In the genomic region with DNA sequence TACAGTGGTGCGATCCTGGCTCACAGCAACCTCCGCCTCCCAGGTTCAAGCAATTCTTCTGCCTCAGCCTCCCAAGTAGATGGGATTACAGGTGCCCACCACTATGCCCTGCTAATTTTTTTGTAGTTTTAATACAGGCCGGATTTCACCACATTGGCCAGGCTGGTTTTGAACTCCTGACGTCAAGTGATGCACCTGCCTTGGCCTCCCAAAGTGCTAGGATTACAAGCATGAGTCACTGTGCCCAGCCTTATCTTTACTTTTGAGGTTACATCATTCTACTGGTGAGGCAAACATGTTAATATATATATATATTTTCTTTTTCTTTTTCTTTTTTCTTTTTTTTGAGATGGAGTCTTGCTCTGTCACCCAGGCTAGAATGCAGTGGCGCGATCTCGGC, we compare ENCODE assay signal across 8 cellular contexts. TPM values are rescaled to one million over a fixed set of nuclear protein-coding genes. Genes with fewer than 3 reads are reported as not detected.
A peak's percentile ranks its signal among the peaks of the same experiment; 100 is the strongest.
DNase-seq lines count a peak whose midpoint lies in the region; ATAC-seq, FAIRE-seq and TF ChIP-seq lines count a peak whose summit lies in the region.
"Not testable (repeated sequence)": the region's sequence is repeated elsewhere in the genome, so short reads cannot be mapped to it uniquely, and the experiment has no call there.

No MANE protein-coding gene starts in this region.

- TF ChIP-seq CTCF in HEK293 (tag by site-specific recombination; IDR thresholded peaks at IDR 0.05); K562 (IDR thresholded peaks at IDR 0.05 in 2 of 3, conservative IDR thresholded peaks at IDR 0.05 in 1 of 3; ENCODE audit: insufficient read depth in 2 of 3, low read depth in 1 of 3, low read length in 3 of 3); HepG2 (CRISPR knock-in tag; IDR thresholded peaks at IDR 0.05): not testable (repeated sequence)

- not testable (repeated sequence) for H3K27me3 ChIP-seq in K562 (ENCODE audit: control insufficient read depth in 2 of 2, insufficient read depth in 2 of 2, low read length in 2 of 2); HepG2 (ENCODE audit: control insufficient read depth in 1 of 2, insufficient read depth in 2 of 2, low read length in 2 of 2)

- H3K4me2 ChIP-seq in K562 (ENCODE audit: insufficient read depth, low read length); HepG2 (ENCODE audit: low read depth, low read length): not testable (repeated sequence)

- not testable (repeated sequence) for TF ChIP-seq RAD21 in K562 (CRISPR knock-in tag; conservative IDR thresholded peaks at IDR 0.05 in 1 of 2, IDR thresholded peaks at IDR 0.05 in 1 of 2); HepG2 (CRISPR knock-in tag; IDR thresholded peaks at IDR 0.05)

- not testable (repeated sequence) for H3K9me1 ChIP-seq in K562 (ENCODE audit: control insufficient read depth, insufficient read depth, low read length)

- not testable (repeated sequence) for H3K4me1 ChIP-seq in HEK293 (ENCODE audit: control insufficient read depth, insufficient read depth, low read length); K562 (replicated peaks in 1 of 2; ENCODE audit: control insufficient read depth in 2 of 2, insufficient read depth in 2 of 2, low read length in 2 of 2); HepG2 (ENCODE audit: insufficient read depth, low read length)

- FAIRE-seq in K562 (lab: Jason Lieb, UNC); HepG2 (lab: Jason Lieb, UNC): not testable (repeated sequence)

- intact Hi-C loops in K562 (cut with micrococcal nuclease); HepG2 (cut with micrococcal nuclease; ENCODE audit: unreplicated experiment): not testable (repeated sequence)

- H3K79me2 ChIP-seq in K562 (ENCODE audit: control insufficient read depth, insufficient read depth, low read length); HepG2 (ENCODE audit: insufficient read depth, low read length): not testable (repeated sequence)

- H3K27ac ChIP-seq in HEK293 (ENCODE audit: extremely low read depth, low read depth, low read length); K562 (ENCODE audit: extremely low read depth, low read depth, low read length); HepG2 (ENCODE audit: extremely low read length, insufficient read depth, low read length): not testable (repeated sequence)

- not testable (repeated sequence) for BruUV-seq in K562 (replicated peaks; lab: Mats Ljungman, UMichigan); HepG2 (replicated peaks; lab: Mats Ljungman, UMichigan)

- DNase-seq in DMS53 (lab: John Stamatoyannopoulos, UW) = peak; percentile 28
- peak; percentile 37 for DNase-seq in MV-4-11 (lab: John Stamatoyannopoulos, UW)
- DNase-seq in OCI-M1 (lab: John Stamatoyannopoulos, UW) = peak; percentile 80
- peak; percentile 24 for DNase-seq in amniotic epithelial cell (ENCODE audit: low read depth)
- DNase-seq in K562 (ENCODE audit: extremely low read depth in 1 of 4, low spot score in 3 of 4); HepG2 (ENCODE audit: low spot score): not testable (repeated sequence)
- peak; percentile 13 to 60 for DNase-seq in erythroblast (lab: John Stamatoyannopoulos, UW)

- TF ChIP-seq POLR2A in K562 (conservative IDR thresholded peaks at IDR 0.05); erythroblast (IDR thresholded peaks at IDR 0.05; ENCODE audit: low read length); HepG2 (IDR thresholded peaks at IDR 0.05; ENCODE audit: insufficient read depth in 1 of 2, low read depth in 2 of 2, low read length in 2 of 2): not testable (repeated sequence)

- in situ Hi-C loops in K562 (cut with MboI); HepG2 (cut with HindIII; ENCODE audit: extremely low pct_ligation_motif_present, low pct_unique_long_range_greater_than_20kb): not testable (repeated sequence)

- H3K9ac ChIP-seq in K562 (ENCODE audit: insufficient read depth in 1 of 2, low read depth in 2 of 2, low read length in 2 of 2); HepG2 (ENCODE audit: insufficient read depth, low read depth, low read length): not testable (repeated sequence)

- CTCF ChIA-PET in HEK293 (lab: Yijun Ruan, JAX); K562 (lab: Yijun Ruan, JAX; ENCODE audit: low intra/inter-chr PET ratio); HepG2 (lab: Yijun Ruan, JAX; ENCODE audit: low intra/inter-chr PET ratio, low total read pairs): not testable (repeated sequence)

- 61% methylated on average over 7 of the region's 7 CpGs for whole genome bisulfite sequencing in K562 (ENCODE audit: insufficient coverage, low coverage, missing lambda C conversion rate)
- 76% methylated on average over 7 of the region's 7 CpGs for WGBS in HepG2 (ENCODE audit: low lambda C conversion rate)

- H4K20me1 ChIP-seq in K562 (replicated peaks; ENCODE audit: control insufficient read depth, insufficient read depth, low read length); HepG2 (ENCODE audit: insufficient read depth, low read length): not testable (repeated sequence)

- not testable (repeated sequence) for H3K36me3 ChIP-seq in HEK293 (ENCODE audit: control insufficient read depth in 2 of 2, insufficient read depth in 1 of 2, low read length in 2 of 2); K562 (ENCODE audit: control insufficient read depth, insufficient read depth, low read length); HepG2 (replicated peaks in 1 of 2; ENCODE audit: control insufficient read depth in 1 of 2, insufficient read depth in 2 of 2, low read length in 2 of 2)

- not testable (repeated sequence) for H3K9me3 ChIP-seq in HEK293 (ENCODE audit: control insufficient read depth, insufficient read depth, low read depth, low read length); K562 (replicated peaks; ENCODE audit: control insufficient read depth, insufficient read depth, low read depth, low read length); HepG2 (ENCODE audit: low read length)

- not testable (repeated sequence) for H3K4me3 ChIP-seq in HEK293 (ENCODE audit: low read depth, low read length); K562; HepG2 (replicated peaks in 1 of 3; ENCODE audit: insufficient read depth in 1 of 3, low read depth in 2 of 3, low read length in 3 of 3)

- H2AFZ ChIP-seq in K562 (ENCODE audit: low read depth, low read length); HepG2 (ENCODE audit: low read length): not testable (repeated sequence)

- POLR2A ChIA-PET in HEK293 (lab: Yijun Ruan, JAX); K562 (lab: Yijun Ruan, JAX); HepG2 (lab: Yijun Ruan, JAX): not testable (repeated sequence)

- TF ChIP-seq EP300 in K562 (IDR thresholded peaks at IDR 0.05; ENCODE audit: low read length); HepG2 (IDR thresholded peaks at IDR 0.05; ENCODE audit: low read depth in 2 of 2, low read length in 2 of 2); HepG2 (CRISPR knock-in tag; IDR thresholded peaks at IDR 0.05; ENCODE audit: borderline replicate concordance): not testable (repeated sequence)

- ATAC-seq in K562 = peak; percentile 57
- not testable (repeated sequence) for ATAC-seq in HepG2

RNA-seq across cellular contexts. Expression of a gene that starts 9.9 kb away (rescaled TPM):
- 17.2 and 50.1 TPM in 2 replicates for total RNA-seq in K562 (2011; cell fraction: chromatin; rRNA removed; ENCODE audit: low replicate concordance)
- total RNA-seq in K562 (2011; cell fraction: nucleolus; rRNA removed) = 15.7 and 17.4 TPM in 2 replicates
- total RNA-seq in K562 (2011; cell fraction: nucleoplasm; rRNA removed) = 22.2 and 30.5 TPM in 2 replicates
- total RNA-seq in K562 (2014; rRNA removed) = 30.0 and 35.8 TPM in 2 replicates
- 45.4 and 53.5 TPM in 2 replicates for total RNA-seq in K562 (2014; rRNA removed; fragmentation: Illumina TruSeq; extraction: Trizol)
- 39.6 and 45.7 TPM in 2 replicates for total RNA-seq in K562 (2015; rRNA removed; fragmentation: Illumina TruSeq; extraction: Trizol)
- 70.8 and 77.2 TPM in 2 replicates for total RNA-seq in K562 (2021)
- 74.7 and 95.3 TPM in 2 replicates for polyA plus RNA-seq in K562 (2011; rRNA removed)
- 35.5 and 36.2 TPM in 2 replicates for polyA plus RNA-seq in K562 (2011; cell fraction: cytosol; rRNA removed)
- 21.9 and 32.9 TPM in 2 replicates for polyA plus RNA-seq in K562 (2011; cell fraction: nucleus; rRNA removed)
- polyA plus RNA-seq in K562 (2012) = 55.5 and 74.0 TPM in 2 replicates
- polyA plus RNA-seq in K562 (2014; fragmentation: Illumina TruSeq; extraction: Trizol) = 60.2 and 67.9 TPM in 2 replicates
- polyA plus RNA-seq in K562 (2014; fragmentation: Nextera tagmentation; extraction: Ambion mirVana) = 10 to 100 TPM; 14.0 to 15.7 TPM
- polyA plus RNA-seq in K562 (2014; rRNA removed) = 33.6 and 41.4 TPM in 2 replicates
- polyA minus RNA-seq in K562 (2011; rRNA and poly(A)+ RNA removed) = 200 and 246 TPM in 2 replicates
- 47.0 and 60.7 TPM in 2 replicates for polyA minus RNA-seq in K562 (2011; cell fraction: cytosol; rRNA and poly(A)+ RNA removed)
- polyA minus RNA-seq in K562 (2011; cell fraction: nucleus; rRNA and poly(A)+ RNA removed) = 12.4 and 26.5 TPM in 2 replicates
- total RNA-seq in HepG2 (2016; rRNA removed; fragmentation: Illumina TruSeq; extraction: Trizol) = 74.3 and 83.3 TPM in 2 replicates
- total RNA-seq in HepG2 (2016; cell fraction: cytosol; rRNA removed; fragmentation: Illumina TruSeq; extraction: Trizol; ENCODE audit: low read depth) = 71.2 and 75.6 TPM in 2 replicates
- total RNA-seq in HepG2 (2016; cell fraction: insoluble cytoplasmic fraction; rRNA removed; fragmentation: Illumina TruSeq; extraction: Trizol) = 77.4 and 84.5 TPM in 2 replicates
- total RNA-seq in HepG2 (2016; cell fraction: membrane; rRNA removed; fragmentation: Illumina TruSeq; extraction: Trizol) = 47.3 and 51.3 TPM in 2 replicates
- total RNA-seq in HepG2 (2016; cell fraction: nucleus; rRNA removed; fragmentation: Illumina TruSeq; extraction: Trizol) = 40.6 and 45.8 TPM in 2 replicates
- 92.0 and 121 TPM in 2 replicates for polyA plus RNA-seq in HepG2 (2011; rRNA removed)
- polyA plus RNA-seq in HepG2 (2011; cell fraction: cytosol; rRNA removed) = 39.6 and 72.5 TPM in 2 replicates
- 38.0 and 39.7 TPM in 2 replicates for polyA plus RNA-seq in HepG2 (2011; cell fraction: nucleus; rRNA removed)
- polyA plus RNA-seq in HepG2 (2012) = 73.4 and 84.2 TPM in 2 replicates
- 10.3 and 12.2 TPM in 2 replicates for polyA plus RNA-seq in HepG2 (2016; cell fraction: cytosol; fragmentation: Illumina TruSeq; extraction: Trizol; ENCODE audit: low read depth)
- 113 and 114 TPM in 2 replicates for polyA plus RNA-seq in HepG2 (2016; cell fraction: insoluble cytoplasmic fraction; fragmentation: Illumina TruSeq; extraction: Trizol; ENCODE audit: low read depth)
- 31.5 and 35.2 TPM in 2 replicates for polyA plus RNA-seq in HepG2 (2016; cell fraction: membrane; fragmentation: Illumina TruSeq; extraction: Trizol; ENCODE audit: low read depth)
- 65.7 and 66.6 TPM in 2 replicates for polyA plus RNA-seq in HepG2 (2016; cell fraction: nucleus; fragmentation: Illumina TruSeq; extraction: Trizol; ENCODE audit: insufficient read depth, low read depth)
- 87.8 and 136 TPM in 2 replicates for polyA minus RNA-seq in HepG2 (2011; rRNA and poly(A)+ RNA removed; ENCODE audit: low replicate concordance)
- 128 and 159 TPM in 2 replicates for polyA minus RNA-seq in HepG2 (2011; cell fraction: cytosol; rRNA and poly(A)+ RNA removed)
- polyA minus RNA-seq in HepG2 (2011; cell fraction: nucleus; rRNA and poly(A)+ RNA removed) = 68.9 and 102 TPM in 2 replicates

RNA-seq across cellular contexts. Expression of a gene that starts 16.9 kb away (rescaled TPM):
- 47.1 and 66.4 TPM in 2 replicates for total RNA-seq in K562 (2011; cell fraction: chromatin; rRNA removed; ENCODE audit: low replicate concordance)
- 27.8 and 30.0 TPM in 2 replicates for total RNA-seq in K562 (2011; cell fraction: nucleolus; rRNA removed)
- 47.8 and 65.0 TPM in 2 replicates for total RNA-seq in K562 (2011; cell fraction: nucleoplasm; rRNA removed)
- total RNA-seq in K562 (2014; rRNA removed) (87.2 and 98.6 TPM in 2 replicates), K562 (2014; rRNA removed; fragmentation: Illumina TruSeq; extraction: Trizol) (102 and 104 TPM in 2 replicates), K562 (2015; rRNA removed; fragmentation: Illumina TruSeq; extraction: Trizol) (102 and 118 TPM in 2 replicates), K562 (2021) (66.0 and 81.9 TPM in 2 replicates), HepG2 (2016; rRNA removed; fragmentation: Illumina TruSeq; extraction: Trizol) (67.9 and 97.3 TPM in 2 replicates)
- polyA plus RNA-seq in K562 (2011; rRNA removed) (126 and 130 TPM in 2 replicates), K562 (2014; fragmentation: Illumina TruSeq; extraction: Trizol) (68.5 and 75.0 TPM in 2 replicates), K562 (2014; fragmentation: Nextera tagmentation; extraction: Ambion mirVana) (100 to 1,000 TPM; 216 to 237 TPM), K562 (2014; rRNA removed) (67.2 and 79.2 TPM in 2 replicates), HepG2 (2011; rRNA removed) (50.2 and 61.2 TPM in 2 replicates)
- polyA plus RNA-seq in K562 (2011; cell fraction: cytosol; rRNA removed) = 27.7 and 54.8 TPM in 2 replicates
- polyA plus RNA-seq in K562 (2011; cell fraction: nucleus; rRNA removed) = 30.0 and 56.5 TPM in 2 replicates
- polyA plus RNA-seq in K562 (2012) = 93.8 and 140 TPM in 2 replicates
- 63.0 and 72.5 TPM in 2 replicates for polyA minus RNA-seq in K562 (2011; rRNA and poly(A)+ RNA removed)
- 23.1 and 25.8 TPM in 2 replicates for polyA minus RNA-seq in K562 (2011; cell fraction: cytosol; rRNA and poly(A)+ RNA removed)
- polyA minus RNA-seq in K562 (2011; cell fraction: nucleus; rRNA and poly(A)+ RNA removed) = 11.6 and 21.1 TPM in 2 replicates
- total RNA-seq in HepG2 (2016; cell fraction: cytosol; rRNA removed; fragmentation: Illumina TruSeq; extraction: Trizol; ENCODE audit: low read depth) = 27.8 TPM in 2 replicates
- 65.9 and 101 TPM in 2 replicates for total RNA-seq in HepG2 (2016; cell fraction: insoluble cytoplasmic fraction; rRNA removed; fragmentation: Illumina TruSeq; extraction: Trizol)
- 51.7 and 53.0 TPM in 2 replicates for total RNA-seq in HepG2 (2016; cell fraction: membrane; rRNA removed; fragmentation: Illumina TruSeq; extraction: Trizol)
- total RNA-seq in HepG2 (2016; cell fraction: nucleus; rRNA removed; fragmentation: Illumina TruSeq; extraction: Trizol) = 21.9 and 28.3 TPM in 2 replicates
- polyA plus RNA-seq in HepG2 (2011; cell fraction: cytosol; rRNA removed) = 27.7 and 30.4 TPM in 2 replicates
- polyA plus RNA-seq in HepG2 (2011; cell fraction: nucleus; rRNA removed) = 9.2 and 10.1 TPM in 2 replicates
- polyA plus RNA-seq in HepG2 (2012) = 40.6 and 45.7 TPM in 2 replicates
- 34.1 and 42.7 TPM in 2 replicates for polyA plus RNA-seq in HepG2 (2016; cell fraction: cytosol; fragmentation: Illumina TruSeq; extraction: Trizol; ENCODE audit: low read depth)
- 102 and 104 TPM in 2 replicates for polyA plus RNA-seq in HepG2 (2016; cell fraction: insoluble cytoplasmic fraction; fragmentation: Illumina TruSeq; extraction: Trizol; ENCODE audit: low read depth)
- 46.1 and 46.9 TPM in 2 replicates for polyA plus RNA-seq in HepG2 (2016; cell fraction: membrane; fragmentation: Illumina TruSeq; extraction: Trizol; ENCODE audit: low read depth)
- polyA plus RNA-seq in HepG2 (2016; cell fraction: nucleus; fragmentation: Illumina TruSeq; extraction: Trizol; ENCODE audit: insufficient read depth, low read depth) = 34.7 and 41.9 TPM in 2 replicates
- polyA minus RNA-seq in HepG2 (2011; rRNA and poly(A)+ RNA removed; ENCODE audit: low replicate concordance) = 13.4 and 41.4 TPM in 2 replicates
- 11.1 and 12.9 TPM in 2 replicates for polyA minus RNA-seq in HepG2 (2011; cell fraction: cytosol; rRNA and poly(A)+ RNA removed)
- polyA minus RNA-seq in HepG2 (2011; cell fraction: nucleus; rRNA and poly(A)+ RNA removed) = 15.0 and 16.6 TPM in 2 replicates
